Comparison of ENCODE assay signal across 2 cellular contexts in genomic region chr1:44220001-44220751, GRCh38.
TF ChIP-seq lines count a peak whose summit lies in the region.

No MANE protein-coding gene starts in this region.

TF ChIP-seq in SK-N-SH, 30 proteins besides CTCF, POLR2A, EP300 and RAD21 (continued from another document):
- TF ChIP-seq GATA2 (CRISPR knock-in tag; IDR thresholded peaks at IDR 0.05) (no peak), POLR2AphosphoS5 (IDR thresholded peaks at IDR 0.05; ENCODE audit: low read depth, low read length) (no peak), FOXM1 (IDR thresholded peaks at IDR 0.05; ENCODE audit: low read depth) (no peak), NFIC (IDR thresholded peaks at IDR 0.05; ENCODE audit: borderline replicate concordance) (no peak), TEAD4 (IDR thresholded peaks at IDR 0.05; ENCODE audit: borderline replicate concordance, insufficient read depth) (no peak), FOSL2 (IDR thresholded peaks at IDR 0.05; ENCODE audit: borderline replicate concordance, low read depth) (no peak), RCOR1 (IDR thresholded peaks at IDR 0.05; ENCODE audit: low read length) (no peak), MAX (IDR thresholded peaks at IDR 0.05; ENCODE audit: low read depth) (no peak), GABPA (IDR thresholded peaks at IDR 0.05; ENCODE audit: low read depth) (no peak), MEF2A (IDR thresholded peaks at IDR 0.05; ENCODE audit: borderline replicate concordance, low read depth) (no peak), RXRA (IDR thresholded peaks at IDR 0.05; ENCODE audit: borderline replicate concordance, low read depth) (no peak), USF1 (IDR thresholded peaks at IDR 0.05; ENCODE audit: borderline replicate concordance, low read depth) (no peak), PBX3 (IDR thresholded peaks at IDR 0.05) (no peak)
TF ChIP-seq in SK-N-SH: peak in this region for 0.

TF ChIP-seq in SK-N-SH treated with all-trans-retinoic acid at 6 μM for 48 hours, 23 proteins besides CTCF, POLR2A, EP300 and RAD21 (continued from another document):
- no peak for TF ChIP-seq TSHZ2 (CRISPR knock-in tag; IDR thresholded peaks at IDR 0.05)
- no peak for TF ChIP-seq ZNF565 (CRISPR knock-in tag; conservative IDR thresholded peaks at IDR 0.05; ENCODE audit: low read depth)
- no peak for TF ChIP-seq ESRRG (CRISPR knock-in tag; IDR thresholded peaks at IDR 0.05)
- TF ChIP-seq ISL1 (CRISPR knock-in tag; IDR thresholded peaks at IDR 0.05): no peak
- no peak for TF ChIP-seq PATZ1 (CRISPR knock-in tag; IDR thresholded peaks at IDR 0.05; ENCODE audit: borderline replicate concordance)
- TF ChIP-seq ZNF8 (CRISPR knock-in tag; IDR thresholded peaks at IDR 0.05): no peak
- TF ChIP-seq SNAI2 (CRISPR knock-in tag; IDR thresholded peaks at IDR 0.05): no peak
- no peak for TF ChIP-seq ZFP30 (CRISPR knock-in tag; IDR thresholded peaks at IDR 0.05)
- no peak for TF ChIP-seq RARB (CRISPR knock-in tag; IDR thresholded peaks at IDR 0.05)
